ENCODE assay signal across 24 cellular contexts in genomic region chr3:14375192-14375591, GRCh38. TPM values are rescaled to one million over a fixed set of nuclear protein-coding genes. Genes with fewer than 3 reads are reported as not detected.
DNase-seq lines count a peak whose midpoint lies in the region; ATAC-seq and TF ChIP-seq lines count a peak whose summit lies in the region.
"Had no signal": no experiment of that assay in that cellular context is flagged by ENCODE, and none has a peak within 500 bp of the region (broad histone marks: within the 10 kb centered on the region; RNA-seq: fewer than 3 reads in every experiment).

No MANE protein-coding gene starts in this region.

- DNase-seq in right atrium auricular region (ENCODE audit: low spot score) = no peak
- DNase-seq in retinal pigment epithelial cell (ENCODE audit: low read depth) = no peak
- no peak for DNase-seq in esophagus muscularis mucosa (ENCODE audit: extremely low spot score)
- DNase-seq: activated CD4-positive, alpha-beta T cell treated with anti-CD3 and anti-CD28 coated beads, Interleukin-2, amount 50 U/mL, for 48 hours; activated T-cell treated with anti-CD3 and anti-CD28 coated beads, Interleukin-2, amount 50 U/mL, for 48 hours; COR-L47; dermis blood vessel endothelial cell; KG1; MG63; mucosa of descending colon; NCI-H2029 treated with DMSO at 0.1 percent for 48 hours; NCI-H526; OCI-M1; stimulated activated CD4-positive, alpha-beta T cell treated with anti-CD3 and anti-CD28 coated beads, Interleukin-4, amount 100 ng/mL, for 4 hours had no signal

- CTCF ChIA-PET in HEK293 (lab: Yijun Ruan, JAX) = interaction anchor here (0.5 to 1.3 kb wide), 5 partner anchors 23 to 120 kb away, joined by 3 to 5 read pairs (median 3); no protein-coding TSS in a partner anchor

- intact Hi-C loops in esophagus muscularis mucosa (cut with DNase I) = no loop called here

- TF ChIP-seq POLR2A in esophagus muscularis mucosa (IDR thresholded peaks at IDR 0.05; ENCODE audit: low read depth) = no peak

- ATAC-seq in HG02571 (IDR thresholded peaks at IDR 0.05; ENCODE audit: unreplicated experiment) (no peak), HG02884 (IDR thresholded peaks at IDR 0.05; ENCODE audit: unreplicated experiment) (no peak)
- ATAC-seq: mucosa of descending colon, sciatic nerve had no signal

- POLR2A ChIA-PET in HEK293 (lab: Yijun Ruan, JAX) = interaction anchor here (0.9 kb wide), 1 partner anchor 66 kb away, joined by 3 read pairs; no protein-coding TSS in a partner anchor

- TF ChIP-seq EP300 in esophagus muscularis mucosa (IDR thresholded peaks at IDR 0.05) = no peak

- no peak overlapping the region for H3K27ac ChIP-seq in HEK293 (ENCODE audit: extremely low read depth, low read depth, low read length)
- peak overlapping the region; percentile 73 to 84 for H3K27ac ChIP-seq in right atrium auricular region
- H3K27ac ChIP-seq in esophagus muscularis mucosa (replicated peaks in 1 of 4) = no peak overlapping the region
- H3K27ac ChIP-seq: hepatocyte, parathyroid adenoma, tibial nerve had no signal

- H3K9me3 ChIP-seq in HEK293 (ENCODE audit: control insufficient read depth, insufficient read depth, low read depth, low read length) (no peaks in the 10 kb centered on the region), right atrium auricular region (no peaks in the 10 kb centered on the region), esophagus muscularis mucosa (no peaks in the 10 kb centered on the region)
- H3K9me3 ChIP-seq: MG63, mucosa of descending colon, SK-N-SH, tibial nerve had no signal

- peak; percentile 10 for TF ChIP-seq CTCF in GM12873 (IDR thresholded peaks at IDR 0.05; ENCODE audit: insufficient read depth, low read depth, low read length, missing control alignments)
- no peak for TF ChIP-seq CTCF in HEK293 (tag by site-specific recombination; IDR thresholded peaks at IDR 0.05)
- peak in 1 of 2 donors; percentile 23 for TF ChIP-seq CTCF in right atrium auricular region (IDR thresholded peaks at IDR 0.05)
- peak; percentile 12 for TF ChIP-seq CTCF in retinal pigment epithelial cell (conservative IDR thresholded peaks at IDR 0.05; ENCODE audit: low read depth, low read length)
- no peak for TF ChIP-seq CTCF in esophagus muscularis mucosa (IDR thresholded peaks at IDR 0.05)

- H3K4me1 ChIP-seq in HEK293 (ENCODE audit: control insufficient read depth, insufficient read depth, low read length) (peaks cover 12% of the 10 kb centered on the region), right atrium auricular region (peaks cover 0 to 61% of the 10 kb centered on the region in 2 donors), esophagus muscularis mucosa (peaks cover 13 to 40% (median 28%) of the 10 kb centered on the region in 4 donors)

- H3K27me3 ChIP-seq in right atrium auricular region = no peaks in the 10 kb centered on the region
- no peaks in the 10 kb centered on the region for H3K27me3 ChIP-seq in esophagus muscularis mucosa
- H3K27me3 ChIP-seq: BLaER1 treated with 17β-estradiol and CSF1 and Interleukin-3, amounts not matched to agents 10 nM and 100 nM; hepatocyte; MG63; tibial nerve had no signal

- H3K36me3 ChIP-seq in HEK293 (ENCODE audit: control insufficient read depth in 2 of 2, insufficient read depth in 1 of 2, low read length in 2 of 2) (no peaks in the 10 kb centered on the region), right atrium auricular region (no peaks in the 10 kb centered on the region), esophagus muscularis mucosa (no peaks in the 10 kb centered on the region)
- H3K36me3 ChIP-seq: BLaER1 treated with 17β-estradiol and CSF1 and Interleukin-3, amounts not matched to agents 10 nM and 100 nM; MG63; tibial nerve had no signal

- H3K4me3 ChIP-seq in HEK293 (ENCODE audit: low read depth, low read length) = no peak overlapping the region
- H3K4me3 ChIP-seq in right atrium auricular region = no peak overlapping the region
- H3K4me3 ChIP-seq in retinal pigment epithelial cell (ENCODE audit: low read length) = no peak overlapping the region
- no peak overlapping the region for H3K4me3 ChIP-seq in esophagus muscularis mucosa
- H3K4me3 ChIP-seq: BLaER1 treated with 17β-estradiol and CSF1 and Interleukin-3, amounts not matched to agents 10 nM and 100 nM; hepatocyte; MG63; mucosa of descending colon; tibial nerve had no signal

- 100% methylated on average over 2 of the region's 4 CpGs for WGBS in esophagus muscularis mucosa

TF ChIP-seq in HEK293, 187 proteins besides CTCF, POLR2A, EP300 and RAD21:
- TF ChIP-seq PRDM10 (tag by site-specific recombination; IDR thresholded peaks at IDR 0.05) (peak; percentile 88), ZBTB1 (tag by site-specific recombination; IDR thresholded peaks at IDR 0.05) (no peak), ZNF350 (tag by site-specific recombination; IDR thresholded peaks at IDR 0.05) (no peak)
TF ChIP-seq in HEK293: peak in this region for 1.

RNA-seq across cellular contexts. Expression of gene SLC6A6, which starts 27.2 kb away (rescaled TPM):
- 10 to 100 TPM; 81.5 to 85.9 TPM for total RNA-seq in right atrium auricular region
- 10 to 100 TPM; 15.0 to 36.2 (median 23.7) TPM for total RNA-seq in esophagus muscularis mucosa

Comparison
In these comparisons a context has a peak if more than half of its experiments do, and no peak if none do; other contexts are left out.
1. CTCF ChIP-seq: peak in GM12873 (single experiment) and retinal pigment epithelial cell (single experiment); none in HEK293 (single experiment) and esophagus muscularis mucosa (0 of 3).
2. H3K27ac ChIP-seq: peak in right atrium auricular region (2 of 2); none in HEK293 (single experiment) and esophagus muscularis mucosa (0 of 4).